8 cellular contexts compared by ENCODE assay signal in the genomic region with DNA sequence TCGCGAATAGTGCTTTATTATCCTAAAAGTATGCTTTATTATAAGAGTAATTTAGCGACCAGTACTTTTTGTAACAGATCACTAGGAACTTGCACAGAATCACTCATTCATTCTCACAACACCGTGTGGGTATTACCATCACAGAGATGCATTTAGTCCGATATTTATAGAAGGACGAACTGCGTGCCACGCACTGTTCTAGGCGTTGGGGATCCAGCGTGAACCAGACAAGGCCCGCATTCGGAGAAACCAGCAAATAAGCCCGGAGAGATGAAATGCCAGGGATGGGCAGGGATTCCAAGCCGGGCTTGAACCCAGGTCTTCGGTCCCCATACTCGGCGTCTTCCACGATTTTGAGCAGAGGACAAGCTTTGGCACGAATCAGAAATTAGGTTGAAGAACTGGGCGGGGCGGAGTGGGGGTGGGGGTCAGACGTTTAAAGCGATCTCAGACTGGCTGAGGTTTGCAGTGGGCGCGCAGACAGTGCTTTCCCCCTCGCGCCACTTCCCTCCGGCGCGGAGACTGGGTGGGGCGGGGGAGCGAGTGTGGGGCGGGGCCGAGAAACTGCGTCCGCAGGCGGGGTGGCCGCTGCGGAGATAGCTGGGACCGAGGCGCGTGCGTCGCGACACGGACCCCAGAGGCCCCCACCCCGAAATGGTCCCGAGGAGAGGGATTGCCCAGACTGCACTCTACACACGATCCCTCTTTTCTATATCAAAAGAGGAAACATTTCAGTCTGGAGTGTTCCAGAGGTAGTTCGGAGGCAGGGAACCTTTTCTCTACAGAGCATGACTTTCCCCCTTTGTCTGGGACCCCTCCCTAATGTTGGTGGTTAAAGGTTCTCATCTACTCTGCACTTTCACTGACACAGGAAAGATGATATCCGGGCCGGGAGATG. TPM values are rescaled to one million over a fixed set of nuclear protein-coding genes. Genes with fewer than 3 reads are reported as not detected.
DNase-seq lines count a peak whose midpoint lies in the region; ATAC-seq and TF ChIP-seq lines count a peak whose summit lies in the region.

No MANE protein-coding gene starts in this region.

- peak; percentile 61 to 72 for ATAC-seq in left cardiac atrium
- ATAC-seq in HG02610 (IDR thresholded peaks at IDR 0.05; ENCODE audit: unreplicated experiment): no peak

- no peak for TF ChIP-seq CTCF in OCI-LY1 (IDR thresholded peaks at IDR 0.05; ENCODE audit: low read length)
- no peak for TF ChIP-seq CTCF in sigmoid colon (IDR thresholded peaks at IDR 0.05)

- peak overlapping the region; percentile 88 for H3K4me3 ChIP-seq in OCI-LY1 (ENCODE audit: low read depth, low read length, poor library complexity, severe bottlenecking)
- peak overlapping the region in 3 of 4 donors; percentile 31 to 53 (median 53) for H3K4me3 ChIP-seq in sigmoid colon

- peaks cover 19% of the 10 kb centered on the region for H3F3A ChIP-seq in OCI-LY1 (ENCODE audit: insufficient read depth, low read length)

- intact Hi-C loops in left cardiac atrium (cut with DNase I) (no loop called here), sigmoid colon (cut with DNase I) (loop anchor here (5.0 to 10.0 kb wide), 2 partner anchors 207 to 266 kb away; no protein-coding TSS in a partner anchor)

- whole genome bisulfite sequencing in sigmoid colon, 2 donors: 1% methylated on average over 52 of the region's 52 CpGs

- H3K27ac ChIP-seq in OCI-LY1 (ENCODE audit: low read depth, low read length, poor library complexity, severe bottlenecking) (peak overlapping the region; percentile 96), sigmoid colon (peak overlapping the region in 1 of 4 donors; percentile 67)

- peak overlapping the region; percentile 92 for H3K9ac ChIP-seq in OCI-LY1 (ENCODE audit: low read length)

- H4K20me1 ChIP-seq in OCI-LY1 (ENCODE audit: insufficient read depth, low read length): no peaks in the 10 kb centered on the region

- peaks cover 31% of the 10 kb centered on the region for H3K79me2 ChIP-seq in OCI-LY1 (ENCODE audit: insufficient read depth, low read length)

- H3K36me3 ChIP-seq in OCI-LY1 (ENCODE audit: insufficient read depth, low read length) (peaks cover 36% of the 10 kb centered on the region), sigmoid colon (no peaks in the 10 kb centered on the region)

- TF ChIP-seq POLR2A in sigmoid colon (IDR thresholded peaks at IDR 0.05): no peak

- H3K4me2 ChIP-seq in OCI-LY1 (ENCODE audit: low read length): peak overlapping the region; percentile 96

- peaks cover 55% of the 10 kb centered on the region for H3K4me1 ChIP-seq in OCI-LY1 (ENCODE audit: insufficient read depth, low read length, severe bottlenecking)
- H3K4me1 ChIP-seq in sigmoid colon: peaks cover 0 to 39% (median 35%) of the 10 kb centered on the region in 4 donors

- no peaks in the 10 kb centered on the region for H3K9me2 ChIP-seq in OCI-LY1 (ENCODE audit: low read depth, low read length)

- H3K9me3 ChIP-seq in OCI-LY1 (ENCODE audit: low read length): no peaks in the 10 kb centered on the region
- H3K9me3 ChIP-seq in sigmoid colon: no peaks in the 10 kb centered on the region

- no peaks in the 10 kb centered on the region for H3K27me3 ChIP-seq in OCI-LY1 (ENCODE audit: insufficient read depth, low read length)
- peaks cover 19 to 80% (median 46%) of the 10 kb centered on the region in 3 donors for H3K27me3 ChIP-seq in sigmoid colon

- DNase-seq in NCI-H1436 (lab: John Stamatoyannopoulos, UW) (peak; percentile 48), NCI-H1436 treated with DMSO at 0.1 percent for 48 hours (lab: John Stamatoyannopoulos, UW) (no peak), left cardiac atrium (peak; percentile 63), sigmoid colon (peak; percentile 69), OCI-M2 (lab: John Stamatoyannopoulos, UW; ENCODE audit: unreplicated experiment) (no peak)
- DNase-seq in activated T-helper 9 cell treated with anti-CD3 and anti-CD28 coated beads, Interleukin-2, amount 50 U/mL, for 16 hours (ENCODE audit: low read depth): peak; percentile 75

- H2AFZ ChIP-seq in OCI-LY1 (ENCODE audit: low read length): no peak overlapping the region

- TF ChIP-seq EP300 in sigmoid colon (IDR thresholded peaks at IDR 0.05): no peak

RNA-seq across cellular contexts. Expression of gene CXCR4, which starts 1.1 kb away (rescaled TPM):
- total RNA-seq in left cardiac atrium (1 to 10 TPM; 4.4 to 7.7 TPM), sigmoid colon (10 to 100 TPM in 1 of 4 donors, 1 to 10 TPM in 3; 5.0 to 13.6 (median 6.3) TPM)
- polyA plus RNA-seq in sigmoid colon: 100 to 1,000 TPM in 1 of 3 donors, 1 to 10 TPM in 2; 5.8 to 255 (median 6.6) TPM

Comparison
In these comparisons a context has a peak if more than half of its experiments do, and no peak if none do; other contexts are left out.
1. DNase-seq: peak in NCI-H1436 (single experiment), activated T-helper 9 cell treated with anti-CD3 and anti-CD28 coated beads, Interleukin-2, amount 50 U/mL, for 16 hours (single experiment), left cardiac atrium (single experiment) and sigmoid colon (single experiment); none in NCI-H1436 treated with DMSO at 0.1 percent for 48 hours (single experiment) and OCI-M2 (single experiment).